1 cellular context compared by ENCODE assay signal in the genomic region with DNA sequence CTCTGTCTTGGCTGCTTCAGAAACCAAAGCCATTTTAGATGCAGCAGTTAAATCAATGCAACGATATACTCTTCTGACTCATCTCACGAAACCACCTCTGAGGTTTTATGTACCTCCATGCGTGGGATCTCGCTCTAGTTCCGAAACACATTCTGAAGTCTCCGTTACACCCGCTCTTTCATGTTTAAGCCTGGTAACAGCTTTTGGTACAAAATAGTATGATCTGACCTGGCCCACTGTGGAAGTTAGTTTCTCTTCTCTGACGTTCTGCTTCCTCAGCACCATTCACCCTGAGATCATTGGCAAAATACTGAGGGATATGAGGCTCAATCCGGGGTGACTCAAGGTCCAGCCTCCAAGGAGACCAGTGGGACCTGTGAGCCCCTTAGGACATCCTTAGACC.
TF ChIP-seq lines count a peak whose summit lies in the region.

No MANE protein-coding gene starts in this region.

TF ChIP-seq in GM12878, 131 proteins besides CTCF, POLR2A, EP300 and RAD21 (continued from another document and continues in another):
- TF ChIP-seq, protein P1, sequence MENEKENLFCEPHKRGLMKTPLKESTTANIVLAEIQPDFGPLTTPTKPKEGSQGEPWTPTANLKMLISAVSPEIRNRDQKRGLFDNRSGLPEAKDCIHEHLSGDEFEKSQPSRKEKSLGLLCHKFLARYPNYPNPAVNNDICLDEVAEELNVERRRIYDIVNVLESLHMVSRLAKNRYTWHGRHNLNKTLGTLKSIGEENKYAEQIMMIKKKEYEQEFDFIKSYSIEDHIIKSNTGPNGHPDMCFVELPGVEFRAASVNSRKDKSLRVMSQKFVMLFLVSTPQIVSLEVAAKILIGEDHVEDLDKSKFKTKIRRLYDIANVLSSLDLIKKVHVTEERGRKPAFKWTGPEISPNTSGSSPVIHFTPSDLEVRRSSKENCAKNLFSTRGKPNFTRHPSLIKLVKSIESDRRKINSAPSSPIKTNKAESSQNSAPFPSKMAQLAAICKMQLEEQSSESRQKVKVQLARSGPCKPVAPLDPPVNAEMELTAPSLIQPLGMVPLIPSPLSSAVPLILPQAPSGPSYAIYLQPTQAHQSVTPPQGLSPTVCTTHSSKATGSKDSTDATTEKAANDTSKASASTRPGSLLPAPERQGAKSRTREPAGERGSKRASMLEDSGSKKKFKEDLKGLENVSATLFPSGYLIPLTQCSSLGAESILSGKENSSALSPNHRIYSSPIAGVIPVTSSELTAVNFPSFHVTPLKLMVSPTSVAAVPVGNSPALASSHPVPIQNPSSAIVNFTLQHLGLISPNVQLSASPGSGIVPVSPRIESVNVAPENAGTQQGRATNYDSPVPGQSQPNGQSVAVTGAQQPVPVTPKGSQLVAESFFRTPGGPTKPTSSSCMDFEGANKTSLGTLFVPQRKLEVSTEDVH (IDR thresholded peaks at IDR 0.05; ENCODE audit: low read depth, partially characterized antibody) = no peak
- TF ChIP-seq CHD4 (IDR thresholded peaks at IDR 0.05) (no peak), MEF2A (IDR thresholded peaks at IDR 0.05; ENCODE audit: insufficient read depth, low read depth, low read length) (peak; percentile 61; the same call in 1 of the 2 replicates), CBX3 (IDR thresholded peaks at IDR 0.05; ENCODE audit: borderline replicate concordance, low read depth) (no peak), SREBF2 (IDR thresholded peaks at IDR 0.05; ENCODE audit: low read length) (no peak), SMAD5 (IDR thresholded peaks at IDR 0.05; ENCODE audit: low read depth) (no peak), HDAC6 (IDR thresholded peaks at IDR 0.05; ENCODE audit: unreplicated experiment) (no peak), CREM (IDR thresholded peaks at IDR 0.05; ENCODE audit: low read depth) (peak; percentile 68; the same call in 1 of the 2 replicates), NR2C2 (IDR thresholded peaks at IDR 0.05; ENCODE audit: borderline replicate concordance, control insufficient read depth, insufficient read length, low read depth) (no peak), NRF1 (conservative IDR thresholded peaks at IDR 0.05; ENCODE audit: low read depth, low read length) (no peak), TCF12 (IDR thresholded peaks at IDR 0.05; ENCODE audit: low read depth, low read length) (peak; percentile 58; the same call in 1 of the 2 replicates), HDAC2 (IDR thresholded peaks at IDR 0.05) (no peak), MYC (IDR thresholded peaks at IDR 0.05; ENCODE audit: insufficient read depth, insufficient read length, insufficient replicate concordance, low read length, severe bottlenecking) (no peak), CHD1 (IDR thresholded peaks at IDR 0.05; ENCODE audit: low read depth, low read length) (no peak), SP1 (IDR thresholded peaks at IDR 0.05; ENCODE audit: low read depth, low read length) (peak; percentile 34), CHD2 (IDR thresholded peaks at IDR 0.05; ENCODE audit: borderline replicate concordance, low read depth, low read length) (no peak), NFIC (IDR thresholded peaks at IDR 0.05; ENCODE audit: low read depth, low read length) (peak; percentile 82; the same call in 1 of the 2 replicates), NR2C1 (IDR thresholded peaks at IDR 0.05) (no peak), HCFC1 (IDR thresholded peaks at IDR 0.05; ENCODE audit: low read length) (no peak), EGR1 (IDR thresholded peaks at IDR 0.05; ENCODE audit: borderline replicate concordance in 1 of 2, low read depth in 2 of 2, low read length in 2 of 2) (peak in 1 of 2 experiments; percentile 66; a peak in 1 of 3 replicates), EZH2 (IDR thresholded peaks at IDR 0.05; ENCODE audit: borderline replicate concordance, control insufficient read depth, low read depth, low read length) (no peak), FOXK2 (IDR thresholded peaks at IDR 0.05) (no peak), ATF7 (IDR thresholded peaks at IDR 0.05; ENCODE audit: low read depth) (no peak), RAD51 (IDR thresholded peaks at IDR 0.05) (no peak), GATAD2B (conservative IDR thresholded peaks at IDR 0.05; ENCODE audit: low read depth) (no peak), TBL1XR1 (IDR thresholded peaks at IDR 0.05; ENCODE audit: low read depth, low read length) (peak; percentile 79; the same call in 1 of the 2 replicates), STAT3 (IDR thresholded peaks at IDR 0.05; ENCODE audit: low read depth, low read length) (0 out of 2 replicates have a peak, but pooled peaks have one; percentile 58), BMI1 (IDR thresholded peaks at IDR 0.05; ENCODE audit: borderline replicate concordance) (no peak), MXI1 (IDR thresholded peaks at IDR 0.05; ENCODE audit: low read depth, low read length) (peak; percentile 48; the same call in 1 of the 2 replicates), RB1 (IDR thresholded peaks at IDR 0.05; ENCODE audit: borderline replicate concordance) (no peak), ZNF622 (IDR thresholded peaks at IDR 0.05) (no peak), POU2F2 (IDR thresholded peaks at IDR 0.05; ENCODE audit: borderline replicate concordance, low read depth, low read length) (peak; percentile 75; the same call in 1 of the 3 replicates), MTA2 (IDR thresholded peaks at IDR 0.05; ENCODE audit: low read depth) (no peak)
- TF ChIP-seq, protein P2, sequence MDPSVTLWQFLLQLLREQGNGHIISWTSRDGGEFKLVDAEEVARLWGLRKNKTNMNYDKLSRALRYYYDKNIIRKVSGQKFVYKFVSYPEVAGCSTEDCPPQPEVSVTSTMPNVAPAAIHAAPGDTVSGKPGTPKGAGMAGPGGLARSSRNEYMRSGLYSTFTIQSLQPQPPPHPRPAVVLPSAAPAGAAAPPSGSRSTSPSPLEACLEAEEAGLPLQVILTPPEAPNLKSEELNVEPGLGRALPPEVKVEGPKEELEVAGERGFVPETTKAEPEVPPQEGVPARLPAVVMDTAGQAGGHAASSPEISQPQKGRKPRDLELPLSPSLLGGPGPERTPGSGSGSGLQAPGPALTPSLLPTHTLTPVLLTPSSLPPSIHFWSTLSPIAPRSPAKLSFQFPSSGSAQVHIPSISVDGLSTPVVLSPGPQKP (IDR thresholded peaks at IDR 0.05; ENCODE audit: low read depth, low read length) = no peak
- TF ChIP-seq, protein P3, sequence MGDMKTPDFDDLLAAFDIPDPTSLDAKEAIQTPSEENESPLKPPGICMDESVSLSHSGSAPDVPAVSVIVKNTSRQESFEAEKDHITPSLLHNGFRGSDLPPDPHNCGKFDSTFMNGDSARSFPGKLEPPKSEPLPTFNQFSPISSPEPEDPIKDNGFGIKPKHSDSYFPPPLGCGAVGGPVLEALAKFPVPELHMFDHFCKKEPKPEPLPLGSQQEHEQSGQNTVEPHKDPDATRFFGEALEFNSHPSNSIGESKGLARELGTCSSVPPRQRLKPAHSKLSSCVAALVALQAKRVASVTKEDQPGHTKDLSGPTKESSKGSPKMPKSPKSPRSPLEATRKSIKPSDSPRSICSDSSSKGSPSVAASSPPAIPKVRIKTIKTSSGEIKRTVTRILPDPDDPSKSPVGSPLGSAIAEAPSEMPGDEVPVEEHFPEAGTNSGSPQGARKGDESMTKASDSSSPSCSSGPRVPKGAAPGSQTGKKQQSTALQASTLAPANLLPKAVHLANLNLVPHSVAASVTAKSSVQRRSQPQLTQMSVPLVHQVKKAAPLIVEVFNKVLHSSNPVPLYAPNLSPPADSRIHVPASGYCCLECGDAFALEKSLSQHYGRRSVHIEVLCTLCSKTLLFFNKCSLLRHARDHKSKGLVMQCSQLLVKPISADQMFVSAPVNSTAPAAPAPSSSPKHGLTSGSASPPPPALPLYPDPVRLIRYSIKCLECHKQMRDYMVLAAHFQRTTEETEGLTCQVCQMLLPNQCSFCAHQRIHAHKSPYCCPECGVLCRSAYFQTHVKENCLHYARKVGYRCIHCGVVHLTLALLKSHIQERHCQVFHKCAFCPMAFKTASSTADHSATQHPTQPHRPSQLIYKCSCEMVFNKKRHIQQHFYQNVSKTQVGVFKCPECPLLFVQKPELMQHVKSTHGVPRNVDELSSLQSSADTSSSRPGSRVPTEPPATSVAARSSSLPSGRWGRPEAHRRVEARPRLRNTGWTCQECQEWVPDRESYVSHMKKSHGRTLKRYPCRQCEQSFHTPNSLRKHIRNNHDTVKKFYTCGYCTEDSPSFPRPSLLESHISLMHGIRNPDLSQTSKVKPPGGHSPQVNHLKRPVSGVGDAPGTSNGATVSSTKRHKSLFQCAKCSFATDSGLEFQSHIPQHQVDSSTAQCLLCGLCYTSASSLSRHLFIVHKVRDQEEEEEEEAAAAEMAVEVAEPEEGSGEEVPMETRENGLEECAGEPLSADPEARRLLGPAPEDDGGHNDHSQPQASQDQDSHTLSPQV (IDR thresholded peaks at IDR 0.05) = no peak
- TF ChIP-seq, protein P4, sequence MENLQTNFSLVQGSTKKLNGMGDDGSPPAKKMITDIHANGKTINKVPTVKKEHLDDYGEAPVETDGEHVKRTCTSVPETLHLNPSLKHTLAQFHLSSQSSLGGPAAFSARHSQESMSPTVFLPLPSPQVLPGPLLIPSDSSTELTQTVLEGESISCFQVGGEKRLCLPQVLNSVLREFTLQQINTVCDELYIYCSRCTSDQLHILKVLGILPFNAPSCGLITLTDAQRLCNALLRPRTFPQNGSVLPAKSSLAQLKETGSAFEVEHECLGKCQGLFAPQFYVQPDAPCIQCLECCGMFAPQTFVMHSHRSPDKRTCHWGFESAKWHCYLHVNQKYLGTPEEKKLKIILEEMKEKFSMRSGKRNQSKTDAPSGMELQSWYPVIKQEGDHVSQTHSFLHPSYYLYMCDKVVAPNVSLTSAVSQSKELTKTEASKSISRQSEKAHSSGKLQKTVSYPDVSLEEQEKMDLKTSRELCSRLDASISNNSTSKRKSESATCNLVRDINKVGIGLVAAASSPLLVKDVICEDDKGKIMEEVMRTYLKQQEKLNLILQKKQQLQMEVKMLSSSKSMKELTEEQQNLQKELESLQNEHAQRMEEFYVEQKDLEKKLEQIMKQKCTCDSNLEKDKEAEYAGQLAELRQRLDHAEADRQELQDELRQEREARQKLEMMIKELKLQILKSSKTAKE (IDR thresholded peaks at IDR 0.05; ENCODE audit: low read depth, poor library complexity, severe bottlenecking) = no peak
- TF ChIP-seq, protein P5, sequence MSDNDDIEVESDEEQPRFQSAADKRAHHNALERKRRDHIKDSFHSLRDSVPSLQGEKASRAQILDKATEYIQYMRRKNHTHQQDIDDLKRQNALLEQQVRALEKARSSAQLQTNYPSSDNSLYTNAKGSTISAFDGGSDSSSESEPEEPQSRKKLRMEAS (IDR thresholded peaks at IDR 0.05; ENCODE audit: low read depth, low read length) = no peak
- TF ChIP-seq, protein P6, sequence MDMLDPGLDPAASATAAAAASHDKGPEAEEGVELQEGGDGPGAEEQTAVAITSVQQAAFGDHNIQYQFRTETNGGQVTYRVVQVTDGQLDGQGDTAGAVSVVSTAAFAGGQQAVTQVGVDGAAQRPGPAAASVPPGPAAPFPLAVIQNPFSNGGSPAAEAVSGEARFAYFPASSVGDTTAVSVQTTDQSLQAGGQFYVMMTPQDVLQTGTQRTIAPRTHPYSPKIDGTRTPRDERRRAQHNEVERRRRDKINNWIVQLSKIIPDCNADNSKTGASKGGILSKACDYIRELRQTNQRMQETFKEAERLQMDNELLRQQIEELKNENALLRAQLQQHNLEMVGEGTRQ (IDR thresholded peaks at IDR 0.05; ENCODE audit: borderline replicate concordance, low read depth, low read length) = no peak
- TF ChIP-seq, protein P7, sequence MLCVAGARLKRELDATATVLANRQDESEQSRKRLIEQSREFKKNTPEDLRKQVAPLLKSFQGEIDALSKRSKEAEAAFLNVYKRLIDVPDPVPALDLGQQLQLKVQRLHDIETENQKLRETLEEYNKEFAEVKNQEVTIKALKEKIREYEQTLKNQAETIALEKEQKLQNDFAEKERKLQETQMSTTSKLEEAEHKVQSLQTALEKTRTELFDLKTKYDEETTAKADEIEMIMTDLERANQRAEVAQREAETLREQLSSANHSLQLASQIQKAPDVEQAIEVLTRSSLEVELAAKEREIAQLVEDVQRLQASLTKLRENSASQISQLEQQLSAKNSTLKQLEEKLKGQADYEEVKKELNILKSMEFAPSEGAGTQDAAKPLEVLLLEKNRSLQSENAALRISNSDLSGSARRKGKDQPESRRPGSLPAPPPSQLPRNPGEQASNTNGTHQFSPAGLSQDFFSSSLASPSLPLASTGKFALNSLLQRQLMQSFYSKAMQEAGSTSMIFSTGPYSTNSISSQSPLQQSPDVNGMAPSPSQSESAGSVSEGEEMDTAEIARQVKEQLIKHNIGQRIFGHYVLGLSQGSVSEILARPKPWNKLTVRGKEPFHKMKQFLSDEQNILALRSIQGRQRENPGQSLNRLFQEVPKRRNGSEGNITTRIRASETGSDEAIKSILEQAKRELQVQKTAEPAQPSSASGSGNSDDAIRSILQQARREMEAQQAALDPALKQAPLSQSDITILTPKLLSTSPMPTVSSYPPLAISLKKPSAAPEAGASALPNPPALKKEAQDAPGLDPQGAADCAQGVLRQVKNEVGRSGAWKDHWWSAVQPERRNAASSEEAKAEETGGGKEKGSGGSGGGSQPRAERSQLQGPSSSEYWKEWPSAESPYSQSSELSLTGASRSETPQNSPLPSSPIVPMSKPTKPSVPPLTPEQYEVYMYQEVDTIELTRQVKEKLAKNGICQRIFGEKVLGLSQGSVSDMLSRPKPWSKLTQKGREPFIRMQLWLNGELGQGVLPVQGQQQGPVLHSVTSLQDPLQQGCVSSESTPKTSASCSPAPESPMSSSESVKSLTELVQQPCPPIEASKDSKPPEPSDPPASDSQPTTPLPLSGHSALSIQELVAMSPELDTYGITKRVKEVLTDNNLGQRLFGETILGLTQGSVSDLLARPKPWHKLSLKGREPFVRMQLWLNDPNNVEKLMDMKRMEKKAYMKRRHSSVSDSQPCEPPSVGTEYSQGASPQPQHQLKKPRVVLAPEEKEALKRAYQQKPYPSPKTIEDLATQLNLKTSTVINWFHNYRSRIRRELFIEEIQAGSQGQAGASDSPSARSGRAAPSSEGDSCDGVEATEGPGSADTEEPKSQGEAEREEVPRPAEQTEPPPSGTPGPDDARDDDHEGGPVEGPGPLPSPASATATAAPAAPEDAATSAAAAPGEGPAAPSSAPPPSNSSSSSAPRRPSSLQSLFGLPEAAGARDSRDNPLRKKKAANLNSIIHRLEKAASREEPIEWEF (IDR thresholded peaks at IDR 0.05; ENCODE audit: insufficient replicate concordance, low read depth, low read length) = peak; percentile 28
- TF ChIP-seq, protein P8, sequence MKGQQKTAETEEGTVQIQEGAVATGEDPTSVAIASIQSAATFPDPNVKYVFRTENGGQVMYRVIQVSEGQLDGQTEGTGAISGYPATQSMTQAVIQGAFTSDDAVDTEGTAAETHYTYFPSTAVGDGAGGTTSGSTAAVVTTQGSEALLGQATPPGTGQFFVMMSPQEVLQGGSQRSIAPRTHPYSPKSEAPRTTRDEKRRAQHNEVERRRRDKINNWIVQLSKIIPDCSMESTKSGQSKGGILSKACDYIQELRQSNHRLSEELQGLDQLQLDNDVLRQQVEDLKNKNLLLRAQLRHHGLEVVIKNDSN (IDR thresholded peaks at IDR 0.05; ENCODE audit: borderline replicate concordance, extremely low read length, insufficient read depth, low read depth, low read length) = no peak
- TF ChIP-seq, protein P9, sequence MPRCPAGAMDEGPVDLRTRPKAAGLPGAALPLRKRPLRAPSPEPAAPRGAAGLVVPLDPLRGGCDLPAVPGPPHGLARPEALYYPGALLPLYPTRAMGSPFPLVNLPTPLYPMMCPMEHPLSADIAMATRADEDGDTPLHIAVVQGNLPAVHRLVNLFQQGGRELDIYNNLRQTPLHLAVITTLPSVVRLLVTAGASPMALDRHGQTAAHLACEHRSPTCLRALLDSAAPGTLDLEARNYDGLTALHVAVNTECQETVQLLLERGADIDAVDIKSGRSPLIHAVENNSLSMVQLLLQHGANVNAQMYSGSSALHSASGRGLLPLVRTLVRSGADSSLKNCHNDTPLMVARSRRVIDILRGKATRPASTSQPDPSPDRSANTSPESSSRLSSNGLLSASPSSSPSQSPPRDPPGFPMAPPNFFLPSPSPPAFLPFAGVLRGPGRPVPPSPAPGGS (IDR thresholded peaks at IDR 0.05; ENCODE audit: borderline replicate concordance, insufficient read depth, low read depth, low read length, poor library complexity, severe bottlenecking) = no peak
